Comparison of ENCODE assay signal across 1 cellular context in the genomic region with DNA sequence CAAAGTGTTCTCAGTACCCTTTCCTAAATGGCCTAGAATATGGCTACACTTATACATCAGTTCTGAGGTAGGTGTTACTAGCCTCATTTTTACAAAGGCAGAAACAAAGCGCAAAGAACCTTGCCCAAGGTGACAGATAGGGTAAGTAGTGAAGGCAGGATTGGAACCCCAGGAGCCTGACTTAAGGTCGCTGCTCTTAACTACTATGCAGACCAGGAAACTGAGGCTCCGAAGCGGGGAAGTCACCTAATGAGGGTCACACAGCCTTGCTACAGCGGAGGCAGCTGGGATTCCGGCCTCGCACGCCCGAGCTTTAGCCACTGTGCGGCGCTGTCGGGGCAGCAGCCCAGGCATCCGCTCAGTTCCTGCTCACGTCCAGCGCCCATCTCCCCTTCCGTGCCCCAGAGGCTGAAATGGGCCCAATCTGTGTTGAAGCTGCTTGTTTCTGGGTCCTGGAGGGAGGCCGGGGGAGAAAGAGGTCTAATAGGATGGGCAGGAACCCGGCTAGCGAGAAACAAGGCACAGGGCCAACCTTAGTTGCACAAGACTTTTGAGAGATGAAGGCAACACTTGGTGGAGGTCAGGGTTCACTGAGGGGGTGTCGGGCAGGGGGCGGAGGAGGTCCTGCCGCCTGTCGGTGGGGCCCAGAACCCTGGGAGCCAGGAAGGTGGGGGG.
A peak's percentile ranks its signal among the peaks of the same experiment; 100 is the strongest.
TF ChIP-seq lines count a peak whose summit lies in the region.

No MANE protein-coding gene starts in this region.

TF ChIP-seq in SK-N-SH, 30 proteins besides CTCF, POLR2A, EP300 and RAD21 (continued from another document):
- TF ChIP-seq, protein P1, sequence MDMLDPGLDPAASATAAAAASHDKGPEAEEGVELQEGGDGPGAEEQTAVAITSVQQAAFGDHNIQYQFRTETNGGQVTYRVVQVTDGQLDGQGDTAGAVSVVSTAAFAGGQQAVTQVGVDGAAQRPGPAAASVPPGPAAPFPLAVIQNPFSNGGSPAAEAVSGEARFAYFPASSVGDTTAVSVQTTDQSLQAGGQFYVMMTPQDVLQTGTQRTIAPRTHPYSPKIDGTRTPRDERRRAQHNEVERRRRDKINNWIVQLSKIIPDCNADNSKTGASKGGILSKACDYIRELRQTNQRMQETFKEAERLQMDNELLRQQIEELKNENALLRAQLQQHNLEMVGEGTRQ (IDR thresholded peaks at IDR 0.05; ENCODE audit: borderline replicate concordance, low read depth, low read length): no peak
- TF ChIP-seq SMC3 (IDR thresholded peaks at IDR 0.05; ENCODE audit: low read depth, low read length) (peak; percentile 67), NRF1 (IDR thresholded peaks at IDR 0.05; ENCODE audit: low read depth, low read length) (no peak)
